Comparison of ENCODE assay signal across 8 cellular contexts in the genomic region with DNA sequence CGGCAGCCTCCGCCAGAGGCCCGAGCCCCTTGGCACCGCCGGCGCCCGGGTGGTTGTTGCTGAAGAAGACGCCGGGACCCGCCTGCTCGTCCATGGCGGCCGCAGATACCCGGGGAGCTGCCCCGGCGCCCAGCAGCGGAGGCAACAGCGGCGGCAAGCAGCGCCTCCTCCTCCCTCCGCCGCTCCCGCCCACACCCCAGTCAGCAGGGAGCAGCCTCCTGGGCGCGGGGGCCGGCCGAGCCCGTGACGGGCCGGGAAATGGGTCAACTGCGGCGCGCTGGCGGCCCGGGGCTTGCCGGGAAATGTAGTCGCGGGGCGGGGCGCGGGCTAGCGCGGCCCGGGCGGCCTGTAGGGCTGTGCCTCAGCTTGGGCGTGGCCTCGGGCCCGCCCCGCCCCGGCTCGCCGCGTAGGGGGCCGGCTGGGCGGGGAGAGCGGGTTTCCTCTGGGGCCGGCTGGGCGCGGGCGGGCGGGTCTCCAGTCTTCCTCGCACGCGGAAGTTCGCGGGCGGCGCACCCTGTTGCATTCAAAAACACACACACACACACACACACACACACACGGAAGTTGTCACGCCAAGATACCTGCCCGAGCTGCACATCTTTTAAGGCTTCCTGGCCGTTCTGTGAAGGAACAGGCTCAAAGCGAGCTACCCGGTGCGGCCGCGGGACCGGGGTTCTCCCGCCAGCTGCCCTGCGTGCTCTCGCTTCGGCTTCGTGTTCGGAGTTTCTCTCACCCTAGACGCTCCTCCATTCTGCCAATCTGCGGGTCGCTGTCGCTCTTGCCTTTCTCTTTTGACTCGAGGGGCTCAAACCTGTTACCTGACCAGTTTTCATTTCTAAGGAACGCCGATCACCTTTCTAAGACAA. TPM values are rescaled to one million over a fixed set of nuclear protein-coding genes. Genes with fewer than 3 reads are reported as not detected.
A peak's percentile ranks its signal among the peaks of the same experiment; 100 is the strongest.
DNase-seq lines count a peak whose midpoint lies in the region; ATAC-seq lines count a peak whose summit lies in the region.

Gene STRN (minus strand): TSS at position 167 of the 866 bp plus-strand sequence. CDS start 73 bp downstream, at position 94.

- peak; percentile 99 for ATAC-seq in HG03439 (IDR thresholded peaks at IDR 0.05; ENCODE audit: unreplicated experiment)

- DNase-seq in Ammon's horn (ENCODE audit: low spot score) (peak; percentile 96), GM19238 (ENCODE audit: insufficient read length, low spot score) (peak; percentile 94), NCI-H510A (lab: John Stamatoyannopoulos, UW) (peak; percentile 93), cerebellum (ENCODE audit: low spot score) (peak; percentile 97), kidney glomerular epithelial cell (lab: John Stamatoyannopoulos, UW) (peak; percentile 95)
- peak; percentile 97 for DNase-seq in activated CD4-positive, alpha-beta T cell treated with anti-CD3 and anti-CD28 coated beads for 1 hour
- peak; percentile 91 to 97 for DNase-seq in stimulated activated CD4-positive, alpha-beta T cell treated with anti-CD3 and anti-CD28 coated beads, Interleukin-15, amount 100 ng/mL, for 48 hours (ENCODE audit: low read depth in 2 of 2)

RNA-seq across cellular contexts. Expression of gene STRN, which starts in this region (rescaled TPM):
- total RNA-seq in cerebellum = 26.3 TPM

Comparison
In these comparisons a context has a peak if more than half of its experiments do, and no peak if none do; other contexts are left out.
1. Peak in every context shown above with its lines: DNase-seq and ATAC-seq.